Comparison of ENCODE assay signal across 22 cellular contexts in genomic region chr2:152183381-152184073, GRCh38.
"Had no signal": no experiment of that assay in that cellular context is flagged by ENCODE, and none has a peak within 500 bp of the region (broad histone marks: within the 10 kb centered on the region; RNA-seq: fewer than 3 reads in every experiment).

No MANE protein-coding gene starts in this region.

- H3K36me3 Mint-ChIP-seq: natural killer cell; neural progenitor cell; stimulated activated memory B cell treated with anti-CD40 and anti-IgM and Interleukin-4, amounts not matched to agents 10 μg/mL and 1 μg/mL and 100 μg/mL, for 72 hours had no signal

- H3K4me3 Mint-ChIP-seq: dendritic cell treated with granulocyte-macrophage colony-stimulating factor and Interleukin-4, amounts not matched to agents 40 ng/mL and 50 ng/mL, for 4 days; effector memory CD8-positive, alpha-beta T cell; natural killer cell; neural progenitor cell; stimulated activated memory B cell treated with anti-CD40 and anti-IgM and Interleukin-4, amounts not matched to agents 10 μg/mL and 1 μg/mL and 100 μg/mL, for 72 hours; stimulated activated naive CD8-positive, alpha-beta T cell treated with anti-CD3 and anti-CD28 coated beads, Interleukin-15, Interleukin-2, amounts not matched to agents 100 ng/mL and 50 ng/mL, for 24 hours had no signal

- H3K4me1 ChIP-seq: esophagus squamous epithelium, foreskin keratinocyte, spleen, tibial artery, upper lobe of left lung, uterus had no signal

- DNase-seq: effector memory CD8-positive, alpha-beta T cell; esophagus squamous epithelium; foreskin keratinocyte; kidney glomerular epithelial cell; mammary epithelial cell; natural killer cell; nucleus accumbens; ovary; right cardiac atrium; spleen; stimulated activated CD4-positive, alpha-beta T cell treated with anti-CD3 and anti-CD28 coated beads, Interleukin-15, amount 100 ng/mL, for 24 hours; stimulated activated CD4-positive, alpha-beta T cell treated with anti-CD3 and anti-CD28 coated beads, Interleukin-1b, Interleukin-23, amount 100 ng/mL, for 48 hours; stimulated activated CD4-positive, alpha-beta T cell treated with anti-CD3 and anti-CD28 coated beads, Interleukin-4, amount 100 ng/mL, for 24 hours; tibial artery; upper lobe of left lung; uterus had no signal

- H3K4me2 ChIP-seq: neural progenitor cell had no signal

- H3K9ac ChIP-seq: neural progenitor cell had no signal

- H3K36me3 ChIP-seq: esophagus squamous epithelium, neural progenitor cell, ovary, spleen, tibial artery, upper lobe of left lung, uterus had no signal

- H3K4me1 Mint-ChIP-seq: natural killer cell; stimulated activated memory B cell treated with anti-CD40 and anti-IgM and Interleukin-4, amounts not matched to agents 10 μg/mL and 1 μg/mL and 100 μg/mL, for 72 hours had no signal

- H3K27me3 Mint-ChIP-seq: progenitor cell of endocrine pancreas had no signal

- FAIRE-seq: colon had no signal

- H3K9me3 ChIP-seq: esophagus squamous epithelium, ovary, tibial artery, upper lobe of left lung, uterus had no signal

- ATAC-seq: effector memory CD8-positive, alpha-beta T cell; foreskin keratinocyte; natural killer cell; right cardiac atrium; stimulated activated memory B cell treated with anti-CD40 and anti-IgM and Interleukin-4, amounts not matched to agents 10 μg/mL and 1 μg/mL and 100 μg/mL, for 72 hours had no signal

- H3K27me3 ChIP-seq: foreskin keratinocyte, neural progenitor cell, ovary, tibial artery, upper lobe of left lung, uterus had no signal

- H3K9me3 Mint-ChIP-seq: effector memory CD8-positive, alpha-beta T cell; natural killer cell; stimulated activated memory B cell treated with anti-CD40 and anti-IgM and Interleukin-4, amounts not matched to agents 10 μg/mL and 1 μg/mL and 100 μg/mL, for 72 hours had no signal

- H3K27ac ChIP-seq: esophagus squamous epithelium, foreskin keratinocyte, neural progenitor cell, ovary, spleen, tibial artery, upper lobe of left lung, uterus had no signal

- H2AFZ ChIP-seq: neural progenitor cell had no signal

- H3K4me3 ChIP-seq: esophagus squamous epithelium, neural progenitor cell, ovary, spleen, tibial artery, upper lobe of left lung, uterus had no signal

- H3K27ac Mint-ChIP-seq: dendritic cell treated with granulocyte-macrophage colony-stimulating factor and Interleukin-4, amounts not matched to agents 40 ng/mL and 50 ng/mL, for 4 days; effector memory CD8-positive, alpha-beta T cell; natural killer cell; neural progenitor cell; progenitor cell of endocrine pancreas; stimulated activated memory B cell treated with anti-CD40 and anti-IgM and Interleukin-4, amounts not matched to agents 10 μg/mL and 1 μg/mL and 100 μg/mL, for 72 hours; stimulated activated naive CD8-positive, alpha-beta T cell treated with anti-CD3 and anti-CD28 coated beads, Interleukin-15, Interleukin-2, amounts not matched to agents 100 ng/mL and 50 ng/mL, for 24 hours had no signal
